Comparison of ENCODE assay signal across 8 cellular contexts in the genomic region with DNA sequence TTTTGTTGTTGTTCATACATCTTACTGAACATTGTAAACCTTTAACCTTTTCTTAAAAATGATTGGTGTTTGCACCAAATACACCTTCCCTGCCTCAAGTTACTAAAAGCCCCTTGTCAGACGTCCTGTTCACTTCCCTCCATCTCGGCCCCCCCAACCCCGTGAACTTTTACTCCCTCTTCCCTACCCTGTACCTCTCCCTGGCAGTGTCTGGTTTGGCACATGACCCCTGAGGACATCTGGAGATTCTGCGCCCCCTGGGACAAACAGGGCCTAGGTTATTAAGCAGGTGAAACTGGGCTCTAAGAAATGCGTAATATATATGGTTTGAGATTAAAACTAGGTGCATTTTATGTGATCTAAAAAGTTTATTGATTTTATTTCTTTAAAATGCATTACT. TPM values are rescaled to one million over a fixed set of nuclear protein-coding genes. Genes with fewer than 3 reads are reported as not detected.
DNase-seq lines count a peak whose midpoint lies in the region; ATAC-seq and TF ChIP-seq lines count a peak whose summit lies in the region.

No MANE protein-coding gene starts in this region.

- H3K4me1 Mint-ChIP-seq in activated CD4-positive, alpha-beta T cell treated with anti-CD3 and anti-CD28 coated beads, Interleukin-2, amount 10 ng/mL, durations not matched to agents 24 days and 14 days, result peaks cover 54% of the 10 kb centered on the region
- peaks cover 56% of the 10 kb centered on the region for H3K4me1 Mint-ChIP-seq in activated naive CD8-positive, alpha-beta T cell (ENCODE audit: low read depth)

- peak overlapping the region; percentile 90 for H3K4me3 Mint-ChIP-seq in activated CD4-positive, alpha-beta T cell treated with anti-CD3 and anti-CD28 coated beads, Interleukin-2, amount 10 ng/mL, durations not matched to agents 24 days and 14 days
- H3K4me3 Mint-ChIP-seq in activated naive CD8-positive, alpha-beta T cell, result peak overlapping the region; percentile 94

- H3K27me3 ChIP-seq in kidney epithelial cell (ENCODE audit: control insufficient read depth, insufficient read depth, low read length) (peaks cover 10% of the 10 kb centered on the region), testis (no peaks in the 10 kb centered on the region)

- WGBS in testis, 2 donors, result 33 to 42% methylated on average over 5 of the region's 5 CpGs

- H3K27ac Mint-ChIP-seq in activated CD4-positive, alpha-beta T cell treated with anti-CD3 and anti-CD28 coated beads, Interleukin-2, amount 10 ng/mL, durations not matched to agents 24 days and 14 days, result peak overlapping the region; percentile 79
- peak overlapping the region; percentile 93 for H3K27ac Mint-ChIP-seq in activated naive CD8-positive, alpha-beta T cell

- intact Hi-C loops in activated CD4-positive, alpha-beta T cell treated with anti-CD3 and anti-CD28 coated beads, Interleukin-2, amount 10 ng/mL, durations not matched to agents 24 days and 14 days (cut with micrococcal nuclease), result loop anchor here (10.0 kb wide), 2 partner anchors 543 to 1787 kb away; partner anchors contain the start of gene C10orf143
- intact Hi-C loops in testis (cut with DNase I; ENCODE audit: low total_unique reads), result no loop called here

- peaks cover 22% of the 10 kb centered on the region for H3K36me3 Mint-ChIP-seq in activated CD4-positive, alpha-beta T cell treated with anti-CD3 and anti-CD28 coated beads, Interleukin-2, amount 10 ng/mL, durations not matched to agents 24 days and 14 days (ENCODE audit: low read depth)
- peaks cover 4% of the 10 kb centered on the region for H3K36me3 Mint-ChIP-seq in activated naive CD8-positive, alpha-beta T cell

- ATAC-seq in HG03039 (IDR thresholded peaks at IDR 0.05; ENCODE audit: unreplicated experiment) (no peak), GM18867 (IDR thresholded peaks at IDR 0.05; ENCODE audit: unreplicated experiment) (no peak)

- H3K9me3 Mint-ChIP-seq in activated CD4-positive, alpha-beta T cell treated with anti-CD3 and anti-CD28 coated beads, Interleukin-2, amount 10 ng/mL, durations not matched to agents 24 days and 14 days, result no peaks in the 10 kb centered on the region
- H3K9me3 Mint-ChIP-seq in activated naive CD8-positive, alpha-beta T cell (ENCODE audit: low read depth), result no peaks in the 10 kb centered on the region

- no peaks in the 10 kb centered on the region for H3K9me3 ChIP-seq in testis

- TF ChIP-seq CTCF in kidney epithelial cell (IDR thresholded peaks at IDR 0.05; ENCODE audit: insufficient read depth, low read length, poor library complexity, severe bottlenecking) (no peak), testis (IDR thresholded peaks at IDR 0.05) (no peak)

- peak overlapping the region in 1 of 2 donors; percentile 84 for H3K27ac ChIP-seq in testis

- H3K27me3 Mint-ChIP-seq in activated CD4-positive, alpha-beta T cell treated with anti-CD3 and anti-CD28 coated beads, Interleukin-2, amount 10 ng/mL, durations not matched to agents 24 days and 14 days, result peaks cover 19% of the 10 kb centered on the region
- H3K27me3 Mint-ChIP-seq in activated naive CD8-positive, alpha-beta T cell, result no peaks in the 10 kb centered on the region

- H3K36me3 ChIP-seq in kidney epithelial cell (ENCODE audit: control insufficient read depth, insufficient read depth, low read length) (no peaks in the 10 kb centered on the region), testis (ENCODE audit: low read depth, missing control alignments) (no peaks in the 10 kb centered on the region)

- peaks cover 28% of the 10 kb centered on the region for H3K4me1 ChIP-seq in testis

- no peak for TF ChIP-seq POLR2A in testis (IDR thresholded peaks at IDR 0.05)

- DNase-seq in activated CD4-positive, alpha-beta T cell treated with anti-CD3 and anti-CD28 coated beads, Interleukin-2, amount 10 ng/mL, durations not matched to agents 24 days and 14 days, result no peak
- DNase-seq in activated CD4-positive, alpha-beta T cell treated with anti-CD3 and anti-CD28 coated beads for 1 hour, result no peak
- DNase-seq in kidney epithelial cell (ENCODE audit: low read depth) (no peak), testis (peak; percentile 15), retina (no peak)

- peak overlapping the region; percentile 85 for H3K4me3 ChIP-seq in kidney epithelial cell (ENCODE audit: low read depth, low read length)
- H3K4me3 ChIP-seq in testis, result peak overlapping the region in 1 of 2 donors; percentile 79

RNA-seq across cellular contexts. Expression of gene PPP2R2D, which starts 1.4 kb away (rescaled TPM):
- 33.2 and 36.2 TPM in 2 replicates for total RNA-seq in activated CD4-positive, alpha-beta T cell treated with anti-CD3 and anti-CD28 coated beads, Interleukin-2, amount 10 ng/mL, durations not matched to agents 24 days and 14 days
- total RNA-seq in kidney epithelial cell (37.4 and 38.5 TPM in 2 replicates), testis (10 to 100 TPM; 48.5 to 49.2 TPM)
- 34.9 TPM for polyA plus RNA-seq in testis (ENCODE audit: insufficient read depth, low read depth, low replicate concordance)
